Comparison of ENCODE assay signal across 26 cellular contexts in genomic region chr21:43347864-43348766, GRCh38.
DNase-seq lines count a peak whose midpoint lies in the region; ATAC-seq, FAIRE-seq and TF ChIP-seq lines count a peak whose summit lies in the region.
"Had no signal": no experiment of that assay in that cellular context is flagged by ENCODE, and none has a peak within 500 bp of the region (broad histone marks: within the 10 kb centered on the region; RNA-seq: fewer than 3 reads in every experiment).

No MANE protein-coding gene starts in this region.

- no peak overlapping the region for H3K4me3 Mint-ChIP-seq in mesothelial cell of epicardium
- H3K4me3 Mint-ChIP-seq: activated naive CD8-positive, alpha-beta T cell treated with anti-CD3 and anti-CD28 coated beads, Interleukin-2, amount 10 ng/mL, durations not matched to agents 7 days and 5 days; GM23338; nephron progenitor cell; T-helper 2 cell treated with Interferon-gamma antibody and Interleukin-4, amounts not matched to agents 5 μg/mL and 100 μg/mL, for 36 hours had no signal

- H3K36me3 Mint-ChIP-seq in mesothelial cell of epicardium, result no peaks in the 10 kb centered on the region

- no peaks in the 10 kb centered on the region for H3K79me2 ChIP-seq in endothelial cell of umbilical vein (ENCODE audit: control insufficient read depth, insufficient read depth, low read length)

- H3K9me3 Mint-ChIP-seq in mesothelial cell of epicardium, result no peaks in the 10 kb centered on the region
- H3K9me3 Mint-ChIP-seq: activated naive CD8-positive, alpha-beta T cell treated with anti-CD3 and anti-CD28 coated beads, Interleukin-2, amount 10 ng/mL, durations not matched to agents 7 days and 5 days; GM23338; nephron progenitor cell; T-helper 2 cell treated with Interferon-gamma antibody and Interleukin-4, amounts not matched to agents 5 μg/mL and 100 μg/mL, for 36 hours had no signal

- dilution Hi-C loops in endothelial cell of umbilical vein (cut with MboI; ENCODE audit: extremely low pct_ligation_motif_present, low sequenced_read_pairs), result no loop called here

- H3K9ac ChIP-seq in endothelial cell of umbilical vein (replicated peaks; ENCODE audit: extremely low read depth, insufficient read depth, low read length), result peak overlapping the region; percentile 43

- no peaks in the 10 kb centered on the region for H3K27me3 Mint-ChIP-seq in mesothelial cell of epicardium (ENCODE audit: low read depth)
- H3K27me3 Mint-ChIP-seq: activated naive CD8-positive, alpha-beta T cell treated with anti-CD3 and anti-CD28 coated beads, Interleukin-2, amount 10 ng/mL, durations not matched to agents 7 days and 5 days had no signal

- no peak for TF ChIP-seq POLR2A in endothelial cell of umbilical vein (IDR thresholded peaks at IDR 0.05; ENCODE audit: low read depth, low read length)
- TF ChIP-seq POLR2A in gastroesophageal sphincter (IDR thresholded peaks at IDR 0.05), result no peak

- POLR2A ChIA-PET in endothelial cell of umbilical vein (lab: Charles Lee), result no interaction called here

- H3K4me3 ChIP-seq in endothelial cell of umbilical vein (replicated peaks in 1 of 3; ENCODE audit: insufficient read depth in 1 of 3, low read depth in 1 of 3, low read length in 3 of 3) (no peak overlapping the region), gastroesophageal sphincter (no peak overlapping the region)
- H3K4me3 ChIP-seq: esophagus muscularis mucosa, GM23338, mucosa of descending colon, Peyer's patch, SK-N-MC, tibial artery had no signal

- intact Hi-C loops in left ventricle myocardium superior (cut with micrococcal nuclease) (no loop called here), left cardiac atrium (cut with DNase I) (no loop called here), endothelial cell of umbilical vein (cut with micrococcal nuclease) (loop anchor here (2.0 kb wide), 1 partner anchor 15 kb away; no protein-coding TSS in a partner anchor)

- no peak overlapping the region for H3K4me2 ChIP-seq in endothelial cell of umbilical vein (ENCODE audit: insufficient read depth, low read length)
- H3K4me2 ChIP-seq: GM23338 had no signal

- H4K20me1 ChIP-seq in endothelial cell of umbilical vein (replicated peaks; ENCODE audit: control insufficient read depth, extremely low read depth, insufficient read depth, low read length), result no peaks in the 10 kb centered on the region

- H3K9me3 ChIP-seq in endothelial cell of umbilical vein (replicated peaks; ENCODE audit: control insufficient read depth, insufficient read depth, low read length) (no peaks in the 10 kb centered on the region), gastroesophageal sphincter (no peaks in the 10 kb centered on the region)
- H3K9me3 ChIP-seq: esophagus muscularis mucosa, mucosa of descending colon, Peyer's patch, tibial artery had no signal

- H3K27me3 ChIP-seq in endothelial cell of umbilical vein (ENCODE audit: control insufficient read depth in 2 of 2, insufficient read depth in 2 of 2, low read length in 2 of 2) (no peaks in the 10 kb centered on the region), gastroesophageal sphincter (no peaks in the 10 kb centered on the region)
- H3K27me3 ChIP-seq: esophagus muscularis mucosa, Peyer's patch had no signal

- H3K4me1 ChIP-seq in endothelial cell of umbilical vein (ENCODE audit: control insufficient read depth, extremely low read depth, insufficient read depth, low read length) (peaks cover 19% of the 10 kb centered on the region), gastroesophageal sphincter (peaks cover 0 to 19% (median 0%) of the 10 kb centered on the region in 3 donors)

- CTCF ChIA-PET in endothelial cell of umbilical vein (lab: Charles Lee), result no interaction called here

- DNase-seq in left ventricle myocardium superior, result peak; percentile 21
- no peak for DNase-seq in left cardiac atrium
- no peak for DNase-seq in endothelial cell of umbilical vein (ENCODE audit: low read depth, low spot score)
- no peak for DNase-seq in mesothelial cell of epicardium (ENCODE audit: low spot score in 2 of 2, unreplicated experiment in 2 of 2)
- no peak for DNase-seq in central memory CD4-positive, alpha-beta T cell
- DNase-seq in NCI-H2171 treated with DMSO at 0.1 percent for 48 hours (lab: John Stamatoyannopoulos, UW), result no peak
- DNase-seq in NCI-H2029 (lab: John Stamatoyannopoulos, UW), result no peak
- DNase-seq: activated CD4-positive, alpha-beta T cell treated with anti-CD3 and anti-CD28 coated beads, Interleukin-2, amount 50 U/mL, for 48 hours; activated CD4-positive, CD25-positive, alpha-beta regulatory T cell; activated effector memory CD4-positive, alpha-beta T cell treated with Interleukin-2 at 50 U/mL for 16 hours; activated naive CD8-positive, alpha-beta T cell treated with anti-CD3 and anti-CD28 coated beads, Interleukin-2, amount 10 ng/mL, durations not matched to agents 7 days and 5 days; C1 segment of cervical spinal cord; effector CD8-positive, alpha-beta T cell; mucosa of descending colon; NCI-H524; nephron progenitor cell; Peyer's patch; stimulated activated CD4-positive, alpha-beta T cell treated with anti-CD3 and anti-CD28 coated beads, Interleukin-4, amount 100 ng/mL, for 24 hours; stimulated activated naive CD8-positive, alpha-beta T cell treated with anti-CD3 and anti-CD28 coated beads, Interleukin-15, Interleukin-2, amounts not matched to agents 100 U/mL and 50 U/mL, for 24 hours; tibial artery had no signal

- H3K27ac ChIP-seq in endothelial cell of umbilical vein (ENCODE audit: insufficient read depth, low read depth, low read length) (peak overlapping the region; percentile 72), gastroesophageal sphincter (peak overlapping the region in 1 of 4 donors; percentile 61)
- H3K27ac ChIP-seq: HL-60, SK-N-MC, tibial artery had no signal

- FAIRE-seq in endothelial cell of umbilical vein (lab: Jason Lieb, UNC), result no peak

- H3K4me1 Mint-ChIP-seq in mesothelial cell of epicardium, result peaks cover 53% of the 10 kb centered on the region

- TF ChIP-seq EP300 in gastroesophageal sphincter (IDR thresholded peaks at IDR 0.05), result no peak

- WGBS in gastroesophageal sphincter (ENCODE audit: low coverage in 1 of 2), 2 donors, result 94 to 100% methylated on average over 3 of the region's 24 CpGs

- H3K36me3 ChIP-seq in endothelial cell of umbilical vein (ENCODE audit: control insufficient read depth in 2 of 2, extremely low read depth in 1 of 2, insufficient read depth in 2 of 2, low read length in 2 of 2), result no peaks in the 10 kb centered on the region
- no peaks in the 10 kb centered on the region for H3K36me3 ChIP-seq in gastroesophageal sphincter
- H3K36me3 ChIP-seq: esophagus muscularis mucosa, Peyer's patch, tibial artery had no signal

- peak overlapping the region; percentile 76 for H3K27ac Mint-ChIP-seq in mesothelial cell of epicardium
- H3K27ac Mint-ChIP-seq: GM23338; nephron progenitor cell; T-helper 2 cell treated with Interferon-gamma antibody and Interleukin-4, amounts not matched to agents 5 μg/mL and 100 μg/mL, for 36 hours had no signal

- H2AFZ ChIP-seq in endothelial cell of umbilical vein (ENCODE audit: low read depth, low read length), result peak overlapping the region; percentile 19
- H2AFZ ChIP-seq: GM23338 had no signal

- no peaks in the 10 kb centered on the region for H3K9me1 ChIP-seq in endothelial cell of umbilical vein (replicated peaks; ENCODE audit: control insufficient read depth, extremely low read depth, insufficient read depth, low read length)

- ATAC-seq in left ventricle myocardium superior (peak; percentile 30), left cardiac atrium (no peak), gastroesophageal sphincter (no peak)
- ATAC-seq: GM23338; mucosa of descending colon; stimulated activated naive CD8-positive, alpha-beta T cell treated with anti-CD3 and anti-CD28 coated beads, Interleukin-15, Interleukin-2, amounts not matched to agents 100 U/mL and 50 U/mL, for 24 hours had no signal

- TSS peak; percentile 25 for BruUV-seq in endothelial cell of umbilical vein (replicated peaks; lab: Mats Ljungman, UMichigan)

- TF ChIP-seq CTCF in endothelial cell of umbilical vein (IDR thresholded peaks at IDR 0.05; ENCODE audit: extremely low read depth in 1 of 2, insufficient read depth in 1 of 2, low read depth in 1 of 2, low read length in 2 of 2), result no peak
- no peak for TF ChIP-seq CTCF in mesothelial cell of epicardium (IDR thresholded peaks at IDR 0.05; ENCODE audit: unreplicated experiment)
- TF ChIP-seq CTCF in gastroesophageal sphincter (IDR thresholded peaks at IDR 0.05), result no peak

TF ChIP-seq in endothelial cell of umbilical vein, 7 proteins besides CTCF, POLR2A, EP300 and RAD21:
- TF ChIP-seq MAX (IDR thresholded peaks at IDR 0.05; ENCODE audit: insufficient read depth, insufficient read length) (no peak), JUN (IDR thresholded peaks at IDR 0.05; ENCODE audit: borderline replicate concordance, insufficient read depth, insufficient read length, low read depth) (no peak), FOS (IDR thresholded peaks at IDR 0.05; ENCODE audit: borderline replicate concordance, insufficient read depth, low read length) (no peak), EZH2 (IDR thresholded peaks at IDR 0.05; ENCODE audit: borderline replicate concordance, low read depth, low read length, severe bottlenecking) (no peak), GATA2 (IDR thresholded peaks at IDR 0.05; ENCODE audit: insufficient read depth, insufficient read length, low read depth, low read length) (no peak), MYC (IDR thresholded peaks at IDR 0.05; ENCODE audit: low read depth, low read length) (no peak), POLR2AphosphoS5 (IDR thresholded peaks at IDR 0.05; ENCODE audit: insufficient read depth, low read depth, low read length) (no peak)
